ENCODE assay signal across 8 cellular contexts in genomic region chr2:160407393-160408204, GRCh38.
DNase-seq lines count a peak whose midpoint lies in the region; ATAC-seq, FAIRE-seq and TF ChIP-seq lines count a peak whose summit lies in the region.

No MANE protein-coding gene starts in this region.

- peak overlapping the region; percentile 65 for H3K9ac ChIP-seq in HepG2 (ENCODE audit: insufficient read depth, low read depth, low read length)

- 0% methylated on average over 30 of the region's 121 CpGs for WGBS in HepG2 (ENCODE audit: low lambda C conversion rate)

- peaks cover 47% of the 10 kb centered on the region for H3K4me1 Mint-ChIP-seq in GM23338

- in situ Hi-C loops in HepG2 (cut with HindIII; ENCODE audit: extremely low pct_ligation_motif_present, low pct_unique_long_range_greater_than_20kb): loop anchor here (5.0 kb wide), 1 partner anchor 75 kb away; no protein-coding TSS in a partner anchor

- no peaks in the 10 kb centered on the region for H3K9me2 ChIP-seq in GM23338 (ENCODE audit: insufficient read depth)

- POLR2A ChIA-PET in HepG2 (lab: Yijun Ruan, JAX): interaction anchor here (1.4 to 2.8 kb wide), 2 partner anchors 85 to 87 kb away, joined by 3 to 9 read pairs; partner anchors contain the start of gene RBMS1

- H3K4me1 ChIP-seq in GM23338 (ENCODE audit: insufficient read depth): peaks cover 54% of the 10 kb centered on the region
- peaks cover 58% of the 10 kb centered on the region for H3K4me1 ChIP-seq in HepG2 (ENCODE audit: insufficient read depth, low read length)

- peak overlapping the region; percentile 87 for H3K4me3 Mint-ChIP-seq in GM23338

- ATAC-seq in GM23338 (peak; percentile 58), HepG2 (peak; percentile 85)
- ATAC-seq in activated CD4-positive, CD25-positive, alpha-beta regulatory T cell treated with anti-CD3 and anti-CD28 coated beads, Interleukin-2, amount 50 U/mL, for 24 hours: peak; percentile 58 to 62

- peaks cover 53% of the 10 kb centered on the region for H3K27me3 ChIP-seq in GM23338 (ENCODE audit: insufficient read depth)
- H3K27me3 ChIP-seq in HepG2 (ENCODE audit: control insufficient read depth in 1 of 2, insufficient read depth in 2 of 2, low read length in 2 of 2): no peaks in the 10 kb centered on the region; a peak in 1 of 5 replicates

- H3K4me2 ChIP-seq in GM23338 (peak overlapping the region; percentile 89), HepG2 (ENCODE audit: low read depth, low read length) (peak overlapping the region; percentile 88)

- no peak for TF ChIP-seq EP300 in HepG2 (IDR thresholded peaks at IDR 0.05; ENCODE audit: low read depth in 2 of 2, low read length in 2 of 2)
- no peak for TF ChIP-seq EP300 in HepG2 (CRISPR knock-in tag; IDR thresholded peaks at IDR 0.05; ENCODE audit: borderline replicate concordance)

- H2AFZ ChIP-seq in GM23338 (no peak overlapping the region), HepG2 (ENCODE audit: low read length) (no peak overlapping the region)

- peak; percentile 59 for TF ChIP-seq RAD21 in HepG2 (CRISPR knock-in tag; IDR thresholded peaks at IDR 0.05)

- no peaks in the 10 kb centered on the region for H3K9me3 ChIP-seq in HepG2 (ENCODE audit: low read length)

- no peaks in the 10 kb centered on the region; the same call in 2 of the 3 replicates for H3K36me3 Mint-ChIP-seq in GM23338 (ENCODE audit: low read depth)

- intact Hi-C loops in HepG2 (cut with micrococcal nuclease; ENCODE audit: unreplicated experiment): loop anchor here (2.0 to 5.0 kb wide), 3 partner anchors 79 to 185 kb away; no protein-coding TSS in a partner anchor

- peak; percentile 88 for DNase-seq in GM23338 (ENCODE audit: low spot score)
- DNase-seq in LoVo (ENCODE audit: low spot score): peak; percentile 27
- peak; percentile 31 for DNase-seq in HepG2 (ENCODE audit: low spot score)
- DNase-seq in stimulated activated CD4-positive, alpha-beta T cell treated with anti-CD3 and anti-CD28 coated beads, TNF-alpha, amount 100 ng/mL, for 24 hours (ENCODE audit: low read depth in 3 of 3): peak; percentile 20 to 38 (median 28)
- no peak for DNase-seq in NCI-H2107 treated with DMSO at 0.1 percent for 48 hours (lab: John Stamatoyannopoulos, UW; ENCODE audit: unreplicated experiment)

- TF ChIP-seq CTCF in GM23338 (conservative IDR thresholded peaks at IDR 0.05; ENCODE audit: low read depth in 2 of 2): no peak
- peak; percentile 24; the same call in 1 of the 2 replicates for TF ChIP-seq CTCF in HepG2 (CRISPR knock-in tag; IDR thresholded peaks at IDR 0.05)

- TF ChIP-seq POLR2A in HepG2 (IDR thresholded peaks at IDR 0.05; ENCODE audit: insufficient read depth in 1 of 2, low read depth in 2 of 2, low read length in 2 of 2): peak in 1 of 2 experiments; percentile 56; a peak in 1 of 4 replicates

- no peak for FAIRE-seq in HepG2 (lab: Jason Lieb, UNC)

- H3K27ac ChIP-seq in GM23338 (ENCODE audit: low read depth) (no peak overlapping the region), cingulate gyrus (ENCODE audit: low read depth, low read length) (peak overlapping the region; percentile 3), HepG2 (ENCODE audit: extremely low read length, insufficient read depth, low read length) (peak overlapping the region; percentile 17)

- H3K9me3 Mint-ChIP-seq in GM23338: no peaks in the 10 kb centered on the region; the same call in 1 of the 3 replicates

- H3K4me3 ChIP-seq in GM08714 (ENCODE audit: low read length) (peak overlapping the region; percentile 71; the same call in 1 of the 2 replicates), GM23338 (peak overlapping the region; percentile 64), HepG2 (replicated peaks in 1 of 3; ENCODE audit: insufficient read depth in 1 of 3, low read depth in 2 of 3, low read length in 3 of 3) (peak overlapping the region; percentile 67 to 87 (median 82))

- H3K79me2 ChIP-seq in GM23338 (replicated peaks; ENCODE audit: insufficient read depth) (peaks cover 50% of the 10 kb centered on the region), HepG2 (ENCODE audit: insufficient read depth, low read length) (peaks cover 39% of the 10 kb centered on the region)

- peaks cover 37% of the 10 kb centered on the region for H3K27me3 Mint-ChIP-seq in GM23338 (ENCODE audit: insufficient read depth, low read depth, poor library complexity)

- H3K36me3 ChIP-seq in GM23338 (ENCODE audit: insufficient read depth) (no peaks in the 10 kb centered on the region), HepG2 (replicated peaks in 1 of 2; ENCODE audit: control insufficient read depth in 1 of 2, insufficient read depth in 2 of 2, low read length in 2 of 2) (peaks cover 0 to 3% of the 10 kb centered on the region in 2 experiments; a peak in 1 of 5 replicates)

- H4K20me1 ChIP-seq in GM23338 (replicated peaks; ENCODE audit: insufficient read depth) (peaks cover 23% of the 10 kb centered on the region), HepG2 (ENCODE audit: insufficient read depth, low read length) (peaks cover 72% of the 10 kb centered on the region)

- CTCF ChIA-PET in HepG2 (lab: Yijun Ruan, JAX; ENCODE audit: low intra/inter-chr PET ratio, low total read pairs): no interaction called here

- H3F3A ChIP-seq in GM23338 (replicated peaks; ENCODE audit: low read depth): 0 out of 2 replicates have a peak, but pooled peaks cover 3% of the 10 kb centered on the region

- no TSS peak for BruUV-seq in HepG2 (replicated peaks; lab: Mats Ljungman, UMichigan)

- peak overlapping the region; percentile 57 for H3K27ac Mint-ChIP-seq in GM23338

TF ChIP-seq in GM23338, 12 proteins besides CTCF, POLR2A, EP300 and RAD21:
- no peak for TF ChIP-seq NANOG (IDR thresholded peaks at IDR 0.05; ENCODE audit: borderline replicate concordance)
- 0 out of 2 replicates have a peak, but pooled peaks have one; percentile 27 for TF ChIP-seq POLR2AphosphoS5 (IDR thresholded peaks at IDR 0.05; ENCODE audit: low read depth)

TF ChIP-seq in HepG2, 621 proteins besides CTCF, POLR2A, EP300 and RAD21 (continues in another document):
- peak; percentile 25; the same call in 1 of the 2 replicates for TF ChIP-seq RXRA (CRISPR knock-in tag; IDR thresholded peaks at IDR 0.05)
- TF ChIP-seq KLF9 (CRISPR knock-in tag; IDR thresholded peaks at IDR 0.05; ENCODE audit: low read depth): no peak
- TF ChIP-seq KDM5B (CRISPR knock-in tag; IDR thresholded peaks at IDR 0.05; ENCODE audit: borderline replicate concordance): peak; percentile 53; the same call in 1 of the 2 replicates
- TF ChIP-seq MAX (IDR thresholded peaks at IDR 0.05): peak; percentile 39; the same call in 1 of the 2 replicates
- TF ChIP-seq XRCC5 (optimal IDR thresholded peaks at IDR 0.05; ENCODE audit: low read length): peak; percentile 39
- TF ChIP-seq ZNF660 (CRISPR knock-in tag; IDR thresholded peaks at IDR 0.05; ENCODE audit: borderline replicate concordance, low read depth): no peak
- TF ChIP-seq HOXA7 (CRISPR knock-in tag; IDR thresholded peaks at IDR 0.05): no peak
- TF ChIP-seq SALL2 (CRISPR knock-in tag; IDR thresholded peaks at IDR 0.05): peak; percentile 84
- TF ChIP-seq ZNF468 (CRISPR knock-in tag; IDR thresholded peaks at IDR 0.05): no peak
- no peak for TF ChIP-seq POLR2AphosphoS2 (IDR thresholded peaks at IDR 0.05; ENCODE audit: low read depth, low read length)
- peak; percentile 10; the same call in 1 of the 2 replicates for TF ChIP-seq SALL1 (CRISPR knock-in tag; IDR thresholded peaks at IDR 0.05)
- peak; percentile 71; the same call in 1 of the 2 replicates for TF ChIP-seq ZNF776 (CRISPR knock-in tag; IDR thresholded peaks at IDR 0.05)
- TF ChIP-seq ZNF263 (CRISPR knock-in tag; IDR thresholded peaks at IDR 0.05): peak; percentile 19; the same call in 1 of the 2 replicates
- peak; percentile 55 for TF ChIP-seq SKI (IDR thresholded peaks at IDR 0.05; ENCODE audit: partially characterized antibody)
- TF ChIP-seq CEBPB (IDR thresholded peaks at IDR 0.05; ENCODE audit: borderline replicate concordance, low read depth, low read length): no peak
- no peak for TF ChIP-seq KMT2A (CRISPR knock-in tag; IDR thresholded peaks at IDR 0.05)
- 0 out of 2 replicates have a peak, but pooled peaks have one; percentile 12 for TF ChIP-seq ZNF761 (CRISPR knock-in tag; conservative IDR thresholded peaks at IDR 0.05)
- no peak for TF ChIP-seq KAT2B (IDR thresholded peaks at IDR 0.05; ENCODE audit: borderline replicate concordance, low read depth, low read length)
- no peak for TF ChIP-seq ZNF230 (CRISPR knock-in tag; IDR thresholded peaks at IDR 0.05)
- TF ChIP-seq SSRP1 (CRISPR knock-in tag; IDR thresholded peaks at IDR 0.05): no peak
- TF ChIP-seq MEIS1 (CRISPR knock-in tag; IDR thresholded peaks at IDR 0.05; ENCODE audit: borderline replicate concordance): no peak
- no peak for TF ChIP-seq ZKSCAN1 (IDR thresholded peaks at IDR 0.05; ENCODE audit: low read length)
- TF ChIP-seq ZNF652 (CRISPR knock-in tag; IDR thresholded peaks at IDR 0.05; ENCODE audit: borderline replicate concordance, low read depth): no peak
- TF ChIP-seq ZNF629 (CRISPR knock-in tag; conservative IDR thresholded peaks at IDR 0.05): 0 out of 2 replicates have a peak, but pooled peaks have one; percentile 4
- 0 out of 2 replicates have a peak, but pooled peaks have one; percentile 50 for TF ChIP-seq SIN3A (IDR thresholded peaks at IDR 0.05; ENCODE audit: borderline replicate concordance, low read depth, low read length)
- no peak for TF ChIP-seq FIP1L1 (IDR thresholded peaks at IDR 0.05; ENCODE audit: borderline replicate concordance, insufficient read depth, low read depth, low read length)
- 0 out of 2 replicates have a peak, but pooled peaks have one; percentile 18 for TF ChIP-seq ZNF205 (CRISPR knock-in tag; IDR thresholded peaks at IDR 0.05)
- TF ChIP-seq MXI1 (IDR thresholded peaks at IDR 0.05; ENCODE audit: borderline replicate concordance, low read depth, low read length): 0 out of 3 replicates have a peak, but pooled peaks have one; percentile 20
- peak; percentile 13; the same call in 1 of the 2 replicates for TF ChIP-seq BHLHE40 (IDR thresholded peaks at IDR 0.05; ENCODE audit: low read length)
- no peak for TF ChIP-seq ZSCAN25 (CRISPR knock-in tag; IDR thresholded peaks at IDR 0.05)
- TF ChIP-seq NFE2L2 (IDR thresholded peaks at IDR 0.05; ENCODE audit: low read length): no peak
- 0 out of 2 replicates have a peak, but pooled peaks have one; percentile 32 for TF ChIP-seq ZIK1 (CRISPR knock-in tag; IDR thresholded peaks at IDR 0.05; ENCODE audit: borderline replicate concordance, low read depth)
- peak; percentile 4; the same call in 1 of the 2 replicates for TF ChIP-seq RARA (CRISPR knock-in tag; IDR thresholded peaks at IDR 0.05)
- no peak for TF ChIP-seq YEATS4 (CRISPR knock-in tag; IDR thresholded peaks at IDR 0.05; ENCODE audit: borderline replicate concordance)
